ENCODE assay signal across 8 cellular contexts in genomic region chr12:122079038-122079531, GRCh38. TPM values are rescaled to one million over a fixed set of nuclear protein-coding genes. Genes with fewer than 3 reads are reported as not detected.
DNase-seq lines count a peak whose midpoint lies in the region; ATAC-seq and TF ChIP-seq lines count a peak whose summit lies in the region.

No MANE protein-coding gene starts in this region.

- H3K4me2 ChIP-seq in DND-41 (ENCODE audit: insufficient read depth, low read length), result peak overlapping the region; percentile 90

- no peaks in the 10 kb centered on the region for H3K9me3 ChIP-seq in DND-41 (ENCODE audit: insufficient read depth, low read length, severe bottlenecking)

- ATAC-seq in DND-41 (ENCODE audit: insufficient read depth, low read depth) (no peak), HG03442 (IDR thresholded peaks at IDR 0.05; ENCODE audit: unreplicated experiment) (peak; percentile 2), HG03175 (IDR thresholded peaks at IDR 0.05; ENCODE audit: unreplicated experiment) (no peak)

- no peak for TF ChIP-seq CTCF in DND-41 (IDR thresholded peaks at IDR 0.05; ENCODE audit: borderline replicate concordance, extremely low read depth, low read length, poor library complexity, severe bottlenecking)
- no peak for TF ChIP-seq CTCF in fibroblast of mammary gland (conservative IDR thresholded peaks at IDR 0.05; ENCODE audit: control insufficient read depth, insufficient read depth, low read depth, low read length)
- TF ChIP-seq CTCF in osteocyte (IDR thresholded peaks at IDR 0.05), result no peak

- peak overlapping the region; percentile 72 for H3K9ac ChIP-seq in DND-41 (ENCODE audit: low read depth, low read length)

- H3K27ac Mint-ChIP-seq in activated CD4-positive, alpha-beta memory T cell treated with anti-CD3 and anti-CD28 coated beads, Interleukin-2, amount 10 ng/mL, durations not matched to agents 7 days and 5 days, result peak overlapping the region; percentile 84
- peak overlapping the region; percentile 88 for H3K27ac Mint-ChIP-seq in osteocyte (ENCODE audit: unreplicated experiment)

- peaks cover 22% of the 10 kb centered on the region for H3K36me3 Mint-ChIP-seq in activated CD4-positive, alpha-beta memory T cell treated with anti-CD3 and anti-CD28 coated beads, Interleukin-2, amount 10 ng/mL, durations not matched to agents 7 days and 5 days (ENCODE audit: low read depth)
- H3K36me3 Mint-ChIP-seq in osteocyte (ENCODE audit: unreplicated experiment), result peaks cover 2% of the 10 kb centered on the region

- no peaks in the 10 kb centered on the region for H3K27me3 ChIP-seq in DND-41 (ENCODE audit: insufficient read depth, low read length, poor library complexity)

- DNase-seq in DND-41 (peak; percentile 28), fibroblast of mammary gland (ENCODE audit: low read depth) (no peak), osteocyte (ENCODE audit: extremely low spot score, unreplicated experiment) (no peak), NCI-H2107 (lab: John Stamatoyannopoulos, UW) (no peak), NCI-H1436 treated with DMSO at 0.1 percent for 48 hours (lab: John Stamatoyannopoulos, UW) (no peak)
- peak; percentile 37 for DNase-seq in activated CD4-positive, alpha-beta memory T cell treated with anti-CD3 and anti-CD28 coated beads, Interleukin-2, amount 10 ng/mL, durations not matched to agents 7 days and 5 days

- H3K27me3 Mint-ChIP-seq in activated CD4-positive, alpha-beta memory T cell treated with anti-CD3 and anti-CD28 coated beads, Interleukin-2, amount 10 ng/mL, durations not matched to agents 7 days and 5 days, result no peaks in the 10 kb centered on the region
- H3K27me3 Mint-ChIP-seq in osteocyte (ENCODE audit: unreplicated experiment), result no peaks in the 10 kb centered on the region

- H3K36me3 ChIP-seq in DND-41 (ENCODE audit: insufficient read depth, low read length), result peaks cover 6% of the 10 kb centered on the region

- H2AFZ ChIP-seq in DND-41 (ENCODE audit: low read depth, low read length), result peak overlapping the region; percentile 82

- peak overlapping the region; percentile 73 for H3K27ac ChIP-seq in DND-41 (ENCODE audit: low read length)

- H4K20me1 ChIP-seq in DND-41 (ENCODE audit: insufficient read depth, low read length), result peaks cover 33% of the 10 kb centered on the region; the same call in 1 of the 2 replicates

- no peaks in the 10 kb centered on the region for H3K9me3 Mint-ChIP-seq in activated CD4-positive, alpha-beta memory T cell treated with anti-CD3 and anti-CD28 coated beads, Interleukin-2, amount 10 ng/mL, durations not matched to agents 7 days and 5 days
- no peaks in the 10 kb centered on the region for H3K9me3 Mint-ChIP-seq in osteocyte (ENCODE audit: unreplicated experiment)

- CTCF ChIA-PET in activated CD4-positive, alpha-beta memory T cell treated with anti-CD3 and anti-CD28 coated beads, Interleukin-2, amount 10 ng/mL, durations not matched to agents 7 days and 5 days (lab: Charles Lee), result interaction anchor here (1.0 to 1.1 kb wide), 4 partner anchors 9 to 277 kb away, joined by 3 to 4 read pairs (median 4); no protein-coding TSS in a partner anchor

- POLR2A ChIA-PET in activated CD4-positive, alpha-beta memory T cell treated with anti-CD3 and anti-CD28 coated beads, Interleukin-2, amount 10 ng/mL, durations not matched to agents 7 days and 5 days (lab: Charles Lee), result interaction anchor here (2.0 to 2.9 kb wide), 3 partner anchors 9 to 17 kb away, joined by 9 to 10 read pairs (median 9); no protein-coding TSS in a partner anchor

- peak overlapping the region; percentile 66 to 93; a peak in 3 of 4 replicates for H3K4me3 ChIP-seq in DND-41 (ENCODE audit: low read depth in 1 of 2, low read length in 2 of 2)
- peak overlapping the region; percentile 86 for H3K4me3 ChIP-seq in fibroblast of mammary gland (ENCODE audit: control insufficient read depth, low read depth, low read length)

- peaks cover 51% of the 10 kb centered on the region for H3K4me1 ChIP-seq in DND-41 (ENCODE audit: insufficient read depth, low read length)

- peak overlapping the region; percentile 91 for H3K4me3 Mint-ChIP-seq in activated CD4-positive, alpha-beta memory T cell treated with anti-CD3 and anti-CD28 coated beads, Interleukin-2, amount 10 ng/mL, durations not matched to agents 7 days and 5 days
- peak overlapping the region; percentile 91 for H3K4me3 Mint-ChIP-seq in osteocyte (ENCODE audit: unreplicated experiment)

- H3K79me2 ChIP-seq in DND-41 (ENCODE audit: insufficient read depth, low read length), result peaks cover 50% of the 10 kb centered on the region

- peaks cover 54% of the 10 kb centered on the region for H3K4me1 Mint-ChIP-seq in activated CD4-positive, alpha-beta memory T cell treated with anti-CD3 and anti-CD28 coated beads, Interleukin-2, amount 10 ng/mL, durations not matched to agents 7 days and 5 days
- peaks cover 45% of the 10 kb centered on the region for H3K4me1 Mint-ChIP-seq in osteocyte (ENCODE audit: unreplicated experiment)

RNA-seq across cellular contexts. Expression of gene MLXIP, which starts 0.5 kb away (rescaled TPM):
- 10 to 100 TPM; 26.0 to 29.6 TPM for total RNA-seq in activated CD4-positive, alpha-beta memory T cell treated with anti-CD3 and anti-CD28 coated beads, Interleukin-2, amount 10 ng/mL, durations not matched to agents 7 days and 5 days
- total RNA-seq in osteocyte, result 51.8 and 54.5 TPM in 2 replicates

RNA-seq across cellular contexts. Expression of gene BCL7A, which starts 57.4 kb away (rescaled TPM):
- total RNA-seq in activated CD4-positive, alpha-beta memory T cell treated with anti-CD3 and anti-CD28 coated beads, Interleukin-2, amount 10 ng/mL, durations not matched to agents 7 days and 5 days, result 1 to 10 TPM; 3.7 to 4.2 TPM
- 10.0 and 11.8 TPM in 2 replicates for total RNA-seq in osteocyte

Comparison
In these comparisons a context has a peak if more than half of its experiments do, and no peak if none do; other contexts are left out.
1. DNase-seq: peak in DND-41 (single experiment) and activated CD4-positive, alpha-beta memory T cell treated with anti-CD3 and anti-CD28 coated beads, Interleukin-2, amount 10 ng/mL, durations not matched to agents 7 days and 5 days (single experiment); none in fibroblast of mammary gland (single experiment), osteocyte (single experiment), NCI-H2107 (single experiment) and NCI-H1436 treated with DMSO at 0.1 percent for 48 hours (single experiment).